ENCODE assay signal across 1 cellular context in genomic region chr1:227560393-227560792, GRCh38.
TF ChIP-seq lines count a peak whose summit lies in the region.

No MANE protein-coding gene starts in this region.

TF ChIP-seq in SK-N-SH treated with all-trans-retinoic acid at 6 μM for 48 hours, 23 proteins besides CTCF, POLR2A, EP300 and RAD21 (continued from another document):
- TF ChIP-seq POU6F1 (CRISPR knock-in tag; IDR thresholded peaks at IDR 0.05; ENCODE audit: borderline replicate concordance, low read depth) (no peak), GLIS3 (CRISPR knock-in tag; IDR thresholded peaks at IDR 0.05) (no peak), PPARA (CRISPR knock-in tag; IDR thresholded peaks at IDR 0.05; ENCODE audit: borderline replicate concordance) (no peak)
